9 cellular contexts compared by ENCODE assay signal in genomic region chr12:116361404-116362223, GRCh38.
DNase-seq lines count a peak whose midpoint lies in the region; TF ChIP-seq lines count a peak whose summit lies in the region.
"Had no signal": no experiment of that assay in that cellular context is flagged by ENCODE, and none has a peak within 500 bp of the region (broad histone marks: within the 10 kb centered on the region; RNA-seq: fewer than 3 reads in every experiment).

No MANE protein-coding gene starts in this region.

- peak overlapping the region; percentile 58; the same call in 1 of the 2 replicates for H3K9ac ChIP-seq in KMS-11

- peak overlapping the region; percentile 71 for H3K4me2 ChIP-seq in KMS-11

- peak overlapping the region; percentile 95 for H3K27ac ChIP-seq in KMS-11

- no peaks in the 10 kb centered on the region for H3K79me2 ChIP-seq in KMS-11 (ENCODE audit: insufficient read depth, low read depth)

- peak overlapping the region; percentile 61; the same call in 1 of the 2 replicates for H2AFZ ChIP-seq in KMS-11 (ENCODE audit: low read depth)

- TF ChIP-seq CTCF in KMS-11 (conservative IDR thresholded peaks at IDR 0.05; ENCODE audit: low read depth, low read length) = no peak

- H3K4me1 ChIP-seq in KMS-11 (ENCODE audit: low read depth, poor library complexity, severe bottlenecking) = peaks cover 34% of the 10 kb centered on the region

- no peaks in the 10 kb centered on the region for H3K27me3 ChIP-seq in KMS-11 (ENCODE audit: insufficient read depth, low read depth)

- H3K36me3 ChIP-seq in KMS-11 (ENCODE audit: insufficient read depth) = no peaks in the 10 kb centered on the region

- no peak overlapping the region for H3K4me3 ChIP-seq in KMS-11 (IDR thresholded peaks at IDR 0.05; ENCODE audit: insufficient read depth, low read depth, low read length)
- H3K4me3 ChIP-seq in skeletal muscle cell (ENCODE audit: low read depth, low read length) = no peak overlapping the region

- H4K20me1 ChIP-seq in KMS-11 (ENCODE audit: insufficient read depth) = no peaks in the 10 kb centered on the region

- DNase-seq in NCI-H2196 (lab: John Stamatoyannopoulos, UW; ENCODE audit: unreplicated experiment) = peak; percentile 70
- DNase-seq in NCI-H2196 treated with DMSO at 0.1 percent for 48 hours (lab: John Stamatoyannopoulos, UW; ENCODE audit: unreplicated experiment) = no peak
- peak; percentile 95 for DNase-seq in RPMI8226
- peak; percentile 53 for DNase-seq in skeletal muscle cell (ENCODE audit: low read depth)
- no peak for DNase-seq in T-helper 2 cell
- DNase-seq in amniotic stem cell (lab: John Stamatoyannopoulos, UW) = no peak
- no peak for DNase-seq in GM19240 (ENCODE audit: insufficient read length, low spot score)
- DNase-seq: activated CD4-positive, alpha-beta T cell treated with anti-CD3 and anti-CD28 coated beads for 1 hour had no signal

Comparison
In these comparisons a context has a peak if more than half of its experiments do, and no peak if none do; other contexts are left out.
1. DNase-seq: peak in NCI-H2196 (single experiment), RPMI8226 (single experiment) and skeletal muscle cell (single experiment); none in NCI-H2196 treated with DMSO at 0.1 percent for 48 hours (single experiment), T-helper 2 cell (0 of 5), amniotic stem cell (single experiment) and GM19240 (single experiment).